In genomic region chr16:31143036-31143888, GRCh38 we compare ENCODE assay signal across 8 cellular contexts. TPM values are rescaled to one million over a fixed set of nuclear protein-coding genes. Genes with fewer than 3 reads are reported as not detected.
DNase-seq lines count a peak whose midpoint lies in the region; ATAC-seq and TF ChIP-seq lines count a peak whose summit lies in the region.

No MANE protein-coding gene starts in this region.

- H3K27me3 Mint-ChIP-seq in activated CD8-positive, alpha-beta memory T cell treated with anti-CD3 and anti-CD28 coated beads, Interleukin-2, amount 10 ng/mL, durations not matched to agents 7 days and 5 days = peaks cover 10% of the 10 kb centered on the region
- H3K27me3 Mint-ChIP-seq in activated naive CD8-positive, alpha-beta T cell treated with anti-CD3 and anti-CD28 coated beads, Interleukin-2, amount 50 U/mL, for 24 hours = peaks cover 2% of the 10 kb centered on the region

- H3K4me3 Mint-ChIP-seq in activated CD8-positive, alpha-beta memory T cell treated with anti-CD3 and anti-CD28 coated beads, Interleukin-2, amount 10 ng/mL, durations not matched to agents 7 days and 5 days = no peak overlapping the region
- peak overlapping the region; percentile 36 for H3K4me3 Mint-ChIP-seq in activated naive CD8-positive, alpha-beta T cell treated with anti-CD3 and anti-CD28 coated beads, Interleukin-2, amount 50 U/mL, for 24 hours

- H3K27me3 ChIP-seq in lower lobe of right lung (ENCODE audit: low read depth) (peaks cover 5% of the 10 kb centered on the region), thoracic aorta (replicated peaks; ENCODE audit: insufficient read depth) (no peaks in the 10 kb centered on the region)

- H3K4me3 ChIP-seq in lower lobe of right lung (peak overlapping the region; percentile 59), thoracic aorta (peak overlapping the region; percentile 75)

- ATAC-seq in activated CD8-positive, alpha-beta memory T cell treated with anti-CD3 and anti-CD28 coated beads, Interleukin-2, amount 10 ng/mL, durations not matched to agents 7 days and 5 days = no peak
- ATAC-seq in activated naive CD8-positive, alpha-beta T cell treated with anti-CD3 and anti-CD28 coated beads, Interleukin-2, amount 50 U/mL, for 24 hours = no peak
- ATAC-seq in lower lobe of right lung (no peak), thoracic aorta (ENCODE audit: insufficient number of reproducible peaks, low FRiP score, low read depth) (no peak), GM21723 (IDR thresholded peaks at IDR 0.05; ENCODE audit: unreplicated experiment) (no peak), HG03095 (IDR thresholded peaks at IDR 0.05; ENCODE audit: unreplicated experiment) (no peak)

- H3K27ac Mint-ChIP-seq in activated CD8-positive, alpha-beta memory T cell treated with anti-CD3 and anti-CD28 coated beads, Interleukin-2, amount 10 ng/mL, durations not matched to agents 7 days and 5 days = peak overlapping the region; percentile 24
- H3K27ac Mint-ChIP-seq in activated naive CD8-positive, alpha-beta T cell treated with anti-CD3 and anti-CD28 coated beads, Interleukin-2, amount 50 U/mL, for 24 hours = peak overlapping the region; percentile 3

- H3K9me3 ChIP-seq in lower lobe of right lung = no peaks in the 10 kb centered on the region
- H3K9me3 ChIP-seq in thoracic aorta = no peaks in the 10 kb centered on the region

- CTCF ChIA-PET in activated CD8-positive, alpha-beta memory T cell treated with anti-CD3 and anti-CD28 coated beads, Interleukin-2, amount 10 ng/mL, durations not matched to agents 7 days and 5 days (lab: Charles Lee) = interaction anchor here (0.8 to 2.8 kb wide), 39 partner anchors 8 to 329 kb away, joined by 3 to 35 read pairs (median 6); partner anchors contain the start of genes ARMC5, BCKDK, FUS and HSD3B7

- no peaks in the 10 kb centered on the region for H3K36me3 ChIP-seq in lower lobe of right lung
- no peaks in the 10 kb centered on the region for H3K36me3 ChIP-seq in thoracic aorta

- H3K4me1 Mint-ChIP-seq in activated CD8-positive, alpha-beta memory T cell treated with anti-CD3 and anti-CD28 coated beads, Interleukin-2, amount 10 ng/mL, durations not matched to agents 7 days and 5 days = peaks cover 10% of the 10 kb centered on the region
- H3K4me1 Mint-ChIP-seq in activated naive CD8-positive, alpha-beta T cell treated with anti-CD3 and anti-CD28 coated beads, Interleukin-2, amount 50 U/mL, for 24 hours = peaks cover 8% of the 10 kb centered on the region

- intact Hi-C loops in lower lobe of right lung (cut with DNase I) = no loop called here
- intact Hi-C loops in posterior cingulate gyrus (cut with DNase I) = loop anchor here (2.0 to 5.0 kb wide), 2 partner anchors 36 to 38 kb away; partner anchors contain the start of genes BCKDK and FUS

- H3K4me1 ChIP-seq in lower lobe of right lung (peaks cover 36% of the 10 kb centered on the region), thoracic aorta (ENCODE audit: control insufficient read depth in 1 of 2, low read depth in 2 of 2) (peaks cover 14 to 30% of the 10 kb centered on the region in 2 donors)

- H3K27ac ChIP-seq in lower lobe of right lung = peak overlapping the region; percentile 91
- H3K27ac ChIP-seq in thoracic aorta = peak overlapping the region; percentile 56 to 68

- no peak for TF ChIP-seq CTCF in lower lobe of right lung (IDR thresholded peaks at IDR 0.05)
- TF ChIP-seq CTCF in thoracic aorta (IDR thresholded peaks at IDR 0.05) = no peak

- DNase-seq in activated CD8-positive, alpha-beta memory T cell treated with anti-CD3 and anti-CD28 coated beads, Interleukin-2, amount 10 ng/mL, durations not matched to agents 7 days and 5 days = no peak
- DNase-seq in activated CD8-positive, alpha-beta memory T cell treated with anti-CD3 and anti-CD28 coated beads, Interleukin-2, amount 50 U/mL, for 4 hours = no peak
- no peak for DNase-seq in activated naive CD8-positive, alpha-beta T cell treated with anti-CD3 and anti-CD28 coated beads, Interleukin-2, amount 50 U/mL, for 24 hours
- DNase-seq in lower lobe of right lung = no peak
- no peak for DNase-seq in thoracic aorta (ENCODE audit: low spot score)
- no peak for DNase-seq in posterior cingulate gyrus

- no peaks in the 10 kb centered on the region for H3K9me3 Mint-ChIP-seq in activated CD8-positive, alpha-beta memory T cell treated with anti-CD3 and anti-CD28 coated beads, Interleukin-2, amount 10 ng/mL, durations not matched to agents 7 days and 5 days (ENCODE audit: low read depth)
- H3K9me3 Mint-ChIP-seq in activated naive CD8-positive, alpha-beta T cell treated with anti-CD3 and anti-CD28 coated beads, Interleukin-2, amount 50 U/mL, for 24 hours = no peaks in the 10 kb centered on the region

- H3K36me3 Mint-ChIP-seq in activated CD8-positive, alpha-beta memory T cell treated with anti-CD3 and anti-CD28 coated beads, Interleukin-2, amount 10 ng/mL, durations not matched to agents 7 days and 5 days = no peaks in the 10 kb centered on the region
- no peaks in the 10 kb centered on the region for H3K36me3 Mint-ChIP-seq in activated naive CD8-positive, alpha-beta T cell treated with anti-CD3 and anti-CD28 coated beads, Interleukin-2, amount 50 U/mL, for 24 hours (ENCODE audit: low read depth)

RNA-seq across cellular contexts. Expression of gene PRSS36, which starts 6.6 kb away (rescaled TPM):
- total RNA-seq in activated CD8-positive, alpha-beta memory T cell treated with anti-CD3 and anti-CD28 coated beads, Interleukin-2, amount 10 ng/mL, durations not matched to agents 7 days and 5 days = under 1 TPM; 0.59 to 0.96 TPM
- total RNA-seq in lower lobe of right lung (6.6 TPM), thoracic aorta (10 to 100 TPM in 1 of 2 donors, 1 to 10 TPM in 1; 1.3 to 14.8 TPM)

RNA-seq across cellular contexts. Expression of gene PRSS8, which starts 7.7 kb away (rescaled TPM):
- not detected for total RNA-seq in activated CD8-positive, alpha-beta memory T cell treated with anti-CD3 and anti-CD28 coated beads, Interleukin-2, amount 10 ng/mL, durations not matched to agents 7 days and 5 days
- total RNA-seq in lower lobe of right lung (75.4 TPM), thoracic aorta (not detected)

RNA-seq across cellular contexts. Expression of gene KAT8, which starts 25.8 kb away (rescaled TPM):
- total RNA-seq in activated CD8-positive, alpha-beta memory T cell treated with anti-CD3 and anti-CD28 coated beads, Interleukin-2, amount 10 ng/mL, durations not matched to agents 7 days and 5 days = 10 to 100 TPM; 54.8 to 56.1 TPM
- total RNA-seq in lower lobe of right lung (79.1 TPM), thoracic aorta (10 to 100 TPM; 62.5 to 75.7 TPM)

RNA-seq across cellular contexts. Expression of gene BCKDK, which starts 35.1 kb away (rescaled TPM):
- 10 to 100 TPM; 34.7 to 35.4 TPM for total RNA-seq in activated CD8-positive, alpha-beta memory T cell treated with anti-CD3 and anti-CD28 coated beads, Interleukin-2, amount 10 ng/mL, durations not matched to agents 7 days and 5 days
- total RNA-seq in lower lobe of right lung (37.6 TPM), thoracic aorta (10 to 100 TPM; 35.1 to 58.5 TPM)

RNA-seq across cellular contexts. Expression of gene FUS, which starts 36.7 kb away (rescaled TPM):
- total RNA-seq in activated CD8-positive, alpha-beta memory T cell treated with anti-CD3 and anti-CD28 coated beads, Interleukin-2, amount 10 ng/mL, durations not matched to agents 7 days and 5 days = 100 to 1,000 TPM; 514 to 619 TPM
- total RNA-seq in lower lobe of right lung (179 TPM), thoracic aorta (100 to 1,000 TPM in 1 of 2 donors, 10 to 100 TPM in 1; 63.9 to 141 TPM)

Comparison
In these comparisons a context has a peak if more than half of its experiments do, and no peak if none do; other contexts are left out.
1. RNA of gene PRSS8, which starts 7.7 kb away (total RNA-seq): 75.4 TPM in lower lobe of right lung (single experiment); not detected in thoracic aorta and not detected in activated CD8-positive, alpha-beta memory T cell treated with anti-CD3 and anti-CD28 coated beads, Interleukin-2, amount 10 ng/mL, durations not matched to agents 7 days and 5 days; every median in the first group is over 10 times any median in the second.